27 cellular contexts compared by ENCODE assay signal in the genomic region with DNA sequence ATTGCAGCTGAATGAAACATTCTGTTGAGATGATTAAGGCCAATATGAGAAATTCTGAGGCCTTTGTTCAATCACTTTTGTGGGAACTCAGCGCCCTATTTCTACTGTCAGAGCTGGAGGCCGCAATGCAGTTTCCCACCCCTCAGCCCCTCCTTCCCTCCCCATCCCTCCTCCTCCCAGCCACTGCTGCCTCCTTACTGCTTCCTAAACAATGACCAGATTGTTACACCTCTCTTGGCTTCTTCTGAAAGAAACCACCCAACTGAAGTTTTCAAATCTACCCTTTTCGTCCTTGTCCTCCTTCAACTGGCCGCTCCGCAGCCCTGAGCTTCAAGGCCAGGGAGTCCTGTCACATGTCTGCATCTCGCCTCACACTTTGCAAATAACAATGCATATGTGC. TPM values are rescaled to one million over a fixed set of nuclear protein-coding genes. Genes with fewer than 3 reads are reported as not detected.
DNase-seq lines count a peak whose midpoint lies in the region; ATAC-seq and TF ChIP-seq lines count a peak whose summit lies in the region.
"Had no signal": no experiment of that assay in that cellular context is flagged by ENCODE, and none has a peak within 500 bp of the region (broad histone marks: within the 10 kb centered on the region; RNA-seq: fewer than 3 reads in every experiment).

No MANE protein-coding gene starts in this region.

- peak overlapping the region; percentile 63 for H3K27ac ChIP-seq in cingulate gyrus (ENCODE audit: low read depth, low read length)
- peak overlapping the region; percentile 31 for H3K27ac ChIP-seq in substantia nigra (ENCODE audit: low read depth, low read length, poor library complexity, severe bottlenecking)
- no peak overlapping the region for H3K27ac ChIP-seq in transverse colon
- H3K27ac ChIP-seq: Peyer's patch, SK-N-MC had no signal

- intact Hi-C loops in transverse colon (cut with DNase I; ENCODE audit: low total_unique reads): no loop called here

- TF ChIP-seq CTCF in neural crest cell (conservative IDR thresholded peaks at IDR 0.05) (no peak), transverse colon (IDR thresholded peaks at IDR 0.05) (no peak)

- no peak for TF ChIP-seq EP300 in transverse colon (IDR thresholded peaks at IDR 0.05; ENCODE audit: low read depth)

- no peaks in the 10 kb centered on the region for H3K27me3 ChIP-seq in transverse colon
- H3K27me3 ChIP-seq: BE2C, MG63, Peyer's patch had no signal

- no peak overlapping the region for H3K4me3 ChIP-seq in transverse colon
- H3K4me3 ChIP-seq: MG63, Peyer's patch, SK-N-MC had no signal

- no peaks in the 10 kb centered on the region for H3K36me3 ChIP-seq in transverse colon
- H3K36me3 ChIP-seq: BE2C, MG63, Peyer's patch had no signal

- no peaks in the 10 kb centered on the region for H3K36me3 Mint-ChIP-seq in neural crest cell (ENCODE audit: low read depth)
- H3K36me3 Mint-ChIP-seq: CD14-positive monocyte; CD8-positive, alpha-beta memory T cell had no signal

- peaks cover 27% of the 10 kb centered on the region for H3K4me1 Mint-ChIP-seq in neural crest cell
- H3K4me1 Mint-ChIP-seq: CD14-positive monocyte; CD8-positive, alpha-beta memory T cell had no signal

- H3K9me3 Mint-ChIP-seq in neural crest cell: peaks cover 6% of the 10 kb centered on the region

- peak overlapping the region; percentile 4 for H3K27ac Mint-ChIP-seq in neural crest cell (ENCODE audit: unreplicated experiment)
- H3K27ac Mint-ChIP-seq: CD14-positive monocyte; CD8-positive, alpha-beta memory T cell had no signal

- 81 to 83% methylated on average over 6 of the region's 6 CpGs for WGBS in transverse colon (ENCODE audit: low coverage in 1 of 2), 2 donors

- no peaks in the 10 kb centered on the region for H3K4me1 ChIP-seq in transverse colon
- H3K4me1 ChIP-seq: BE2C, Peyer's patch had no signal

- DNase-seq in ELF-1 (ENCODE audit: low read depth, low spot score) (peak; percentile 8), neural crest cell (ENCODE audit: low read depth, low spot score) (peak; percentile 18), substantia nigra (lab: John Stamatoyannopoulos, UW) (peak in 4 of 49 donors; percentile 6 to 44 (median 16)), transverse colon (no peak), kidney tubule cell (ENCODE audit: low spot score) (no peak)
- DNase-seq in stimulated activated CD4-positive, alpha-beta T cell treated with anti-CD3 and anti-CD28 coated beads, Interleukin-12 subunit alpha, Interleukin-12 subunit beta, amount 100 ng/mL, for 4 hours: no peak
- DNase-seq: 8988T; ACHN; BE2C; Calu3; CD8-positive, alpha-beta memory T cell; DMS79 treated with DMSO at 0.1 percent for 48 hours; IMR-90; KG1; MG63; NCI-H1105 treated with DMSO at 0.1 percent for 48 hours; NCI-H146; NCI-H1930; NCI-H69; Peyer's patch; SHP77 treated with DMSO at 0.1 percent for 48 hours had no signal

- H3K27me3 Mint-ChIP-seq in neural crest cell (ENCODE audit: low read depth): no peaks in the 10 kb centered on the region

- no peaks in the 10 kb centered on the region for H3K9me3 ChIP-seq in transverse colon
- H3K9me3 ChIP-seq: BE2C, MG63, Peyer's patch had no signal

- ATAC-seq in GM19463 (IDR thresholded peaks at IDR 0.05; ENCODE audit: unreplicated experiment): no peak
- ATAC-seq: HCT116 had no signal

- no peak for TF ChIP-seq POLR2A in transverse colon (IDR thresholded peaks at IDR 0.05)

- in situ Hi-C loops in transverse colon (cut with MboI; ENCODE audit: low pct_ligation_motif_present in 1 of 4, low pct_unique_long_range_greater_than_20kb in 1 of 4, low sequenced_read_pairs in 3 of 4): loop anchor here in 2 of 4 donors (25.0 kb wide), 1 partner anchor 264 kb away; no protein-coding TSS in a partner anchor

- H3K4me3 Mint-ChIP-seq in neural crest cell: peak overlapping the region; percentile 10
- H3K4me3 Mint-ChIP-seq: CD14-positive monocyte; CD8-positive, alpha-beta memory T cell had no signal

RNA-seq across cellular contexts. Expression of gene MAPK4, which starts 36.7 kb away (rescaled TPM):
- 9.1 and 9.3 TPM in 2 replicates for total RNA-seq in neural crest cell
- 10 to 100 TPM in 1 of 4 donors, 1 to 10 TPM in 3; 1.6 to 20.1 (median 5.7) TPM for total RNA-seq in transverse colon
- total RNA-seq: Calu3; CD8-positive, alpha-beta memory T cell; IMR-90; OCI-LY7 had no signal

Comparison
In these comparisons a context has a peak if more than half of its experiments do, and no peak if none do; other contexts are left out.
1. DNase-seq: peak in ELF-1 (single experiment) and neural crest cell (single experiment); none in transverse colon (single experiment), kidney tubule cell (single experiment) and stimulated activated CD4-positive, alpha-beta T cell treated with anti-CD3 and anti-CD28 coated beads, Interleukin-12 subunit alpha, Interleukin-12 subunit beta, amount 100 ng/mL, for 4 hours (single experiment).
2. H3K27ac ChIP-seq: peak in cingulate gyrus (single experiment) and substantia nigra (single experiment); none in transverse colon (0 of 4).